In the genomic region with DNA sequence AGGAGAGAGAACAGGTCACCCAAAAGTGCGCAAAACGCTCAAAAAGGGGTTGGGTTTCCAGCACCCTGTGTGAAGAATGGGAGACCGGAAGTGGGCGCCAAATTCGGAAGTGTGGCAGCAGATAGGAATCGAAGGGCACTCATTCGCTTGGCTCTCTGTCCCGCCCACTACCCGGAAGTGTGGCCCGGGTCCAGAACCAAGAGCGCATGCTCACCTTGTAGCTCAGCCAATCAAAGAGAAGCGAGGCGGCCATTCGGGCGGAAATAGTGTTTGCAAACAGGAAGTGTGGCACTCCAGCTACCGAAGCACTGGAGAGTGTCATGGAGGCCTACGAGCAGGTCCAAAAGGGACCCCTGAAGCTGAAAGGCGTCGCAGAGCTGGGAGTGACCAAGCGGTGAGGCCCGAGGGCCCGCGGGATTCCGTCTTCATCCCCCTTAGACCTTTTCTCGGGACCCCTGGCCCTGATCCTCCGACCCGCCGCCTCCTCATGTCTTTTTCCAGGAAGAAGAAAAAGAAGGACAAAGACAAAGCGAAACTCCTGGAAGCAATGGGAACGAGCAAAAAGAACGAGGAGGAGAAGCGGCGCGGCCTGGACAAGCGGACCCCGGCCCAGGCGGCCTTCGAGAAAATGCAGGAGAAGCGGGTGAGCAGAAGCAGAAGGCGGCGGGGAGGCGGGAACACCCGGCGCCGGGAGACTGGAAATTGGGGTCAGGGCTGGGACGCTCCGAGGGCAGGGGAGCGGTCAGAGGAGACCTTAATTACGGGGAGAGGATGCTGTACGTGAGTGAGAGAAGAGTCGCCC, we compare ENCODE assay signal across 8 cellular contexts. TPM values are rescaled to one million over a fixed set of nuclear protein-coding genes. Genes with fewer than 3 reads are reported as not detected.
DNase-seq lines count a peak whose midpoint lies in the region; ATAC-seq, FAIRE-seq and TF ChIP-seq lines count a peak whose summit lies in the region.

A gene (plus strand): TSS at position 288 of the 802 bp plus-strand sequence. CDS start 33 bp downstream, at position 321.

- H3K23ac ChIP-seq in trophoblast cell (ENCODE audit: low read length) = no peak within 1 kb of the TSS

- DNase-seq in GM12891 (ENCODE audit: insufficient read length, low spot score) (peak; percentile 97), NCI-H1436 treated with DMSO at 0.1 percent for 48 hours (lab: John Stamatoyannopoulos, UW) (peak; percentile 93), T-cell (peak; percentile 96 to 100 (median 98)), cardiac septum (ENCODE audit: low spot score) (peak; percentile 99), trophoblast cell (peak; percentile 99 to 100), transverse colon (peak; percentile 100)

- TF ChIP-seq EP300 in transverse colon (IDR thresholded peaks at IDR 0.05; ENCODE audit: low read depth) = no peak

- peak within 1 kb of the TSS; percentile 99 to 100 (median 100) for H3K4me3 Mint-ChIP-seq in T-cell

- H3K27me3 Mint-ChIP-seq in T-cell = peaks cover 0 to 1% of the 10 kb centered on the region in 2 donors

- POLR2A ChIA-PET in T-cell (lab: Charles Lee) = interaction anchor here (0.5 to 1.6 kb wide), 7 partner anchors 11 to 139 kb away, joined by 3 to 8 read pairs (median 5); a partner anchor contains a TSS

- H3K4me1 ChIP-seq in trophoblast cell (ENCODE audit: control insufficient read depth in 1 of 2, insufficient read depth in 2 of 2, low read length in 2 of 2) (peaks cover 3 to 7% of the 10 kb centered on the region in 2 experiments), transverse colon (peaks cover 12 to 37% (median 18%) of the 10 kb centered on the region in 4 donors)

- TF ChIP-seq POLR2A in GM12891 (IDR thresholded peaks at IDR 0.05; ENCODE audit: low read depth, low read length) = peak; percentile 89
- peak; percentile 94 for TF ChIP-seq POLR2A in transverse colon (IDR thresholded peaks at IDR 0.05)

- H2BK120ac ChIP-seq in trophoblast cell (ENCODE audit: insufficient read depth, low read length, poor library complexity) = peak within 1 kb of the TSS; percentile 20

- peak; percentile 15 to 65 (median 34) for TF ChIP-seq CTCF in transverse colon (IDR thresholded peaks at IDR 0.05)

- ATAC-seq in HG02840 (IDR thresholded peaks at IDR 0.05; ENCODE audit: low FRiP score, unreplicated experiment) (peak; percentile 88), T-cell (replicated peaks in 1 of 4) (peak; percentile 90 to 95 (median 92))

- H2BK12ac ChIP-seq in trophoblast cell (ENCODE audit: low read length) = peak within 1 kb of the TSS; percentile 63

- H4K12ac ChIP-seq in trophoblast cell (ENCODE audit: low read depth, low read length) = peak within 1 kb of the TSS; percentile 100

- H2AFZ ChIP-seq in trophoblast cell (ENCODE audit: insufficient read depth, low read length, poor library complexity) = peak within 1 kb of the TSS; percentile 73

- peak within 1 kb of the TSS; percentile 77 for H2AK5ac ChIP-seq in trophoblast cell (ENCODE audit: low read length)

- intact Hi-C loops in cardiac septum (cut with DNase I) (loop anchor here (5.0 kb wide), 1 partner anchor 73 kb away; a partner anchor contains a TSS), transverse colon (cut with DNase I; ENCODE audit: low total_unique reads) (loop anchor here (10.0 kb wide), 1 partner anchor 561 kb away; no protein-coding TSS in a partner anchor)

- H4K91ac ChIP-seq in trophoblast cell (ENCODE audit: low read depth, low read length) = peak within 1 kb of the TSS; percentile 82

- H3K9me3 ChIP-seq in trophoblast cell (ENCODE audit: insufficient read depth, low read depth, low read length) (no peaks in the 10 kb centered on the region), transverse colon (no peaks in the 10 kb centered on the region)

- H3K14ac ChIP-seq in trophoblast cell (ENCODE audit: low read length) = peak within 1 kb of the TSS; percentile 81

- in situ Hi-C loops in transverse colon (cut with MboI; ENCODE audit: low pct_ligation_motif_present in 1 of 4, low pct_unique_long_range_greater_than_20kb in 1 of 4, low sequenced_read_pairs in 3 of 4) = loop anchor here (10.0 to 25.0 kb wide), 5 partner anchors 131 to 561 kb away; a partner anchor contains a TSS

- H3K9ac ChIP-seq in trophoblast cell (ENCODE audit: low read length) = peak within 1 kb of the TSS; percentile 94

- H3K36me3 Mint-ChIP-seq in T-cell = peaks cover 16% of the 10 kb centered on the region

- FAIRE-seq in GM12891 (lab: Jason Lieb, UNC) = peak; percentile 98

- peak within 1 kb of the TSS; percentile 97 to 98 for H3K27ac Mint-ChIP-seq in T-cell

- CTCF ChIA-PET in T-cell (lab: Charles Lee) = interaction anchor here (0.6 to 1.9 kb wide), 18 partner anchors 12 to 1903 kb away, joined by 3 to 23 read pairs (median 4); a partner anchor contains a TSS

- H3K79me1 ChIP-seq in trophoblast cell (ENCODE audit: low read length) = peaks cover 7% of the 10 kb centered on the region

- H3K27ac ChIP-seq in adipose tissue (ENCODE audit: low read depth, low read length) = peak within 1 kb of the TSS; percentile 64
- H3K27ac ChIP-seq in trophoblast cell (ENCODE audit: low read depth, low read length) = peak within 1 kb of the TSS; percentile 14
- H3K27ac ChIP-seq in transverse colon = peak within 1 kb of the TSS; percentile 86 to 92 (median 90)

- no peaks in the 10 kb centered on the region for H3K27me3 ChIP-seq in trophoblast cell (ENCODE audit: insufficient read depth, low read length)
- peaks cover 3% of the 10 kb centered on the region for H3K27me3 ChIP-seq in transverse colon

- peak within 1 kb of the TSS; percentile 100 for H4K8ac ChIP-seq in trophoblast cell (ENCODE audit: low read depth, low read length)

- peak within 1 kb of the TSS; percentile 89 for H3K4ac ChIP-seq in trophoblast cell (ENCODE audit: low read depth, low read length)

- H3K36me3 ChIP-seq in trophoblast cell (ENCODE audit: control insufficient read depth in 1 of 2, insufficient read depth in 2 of 2, low read length in 2 of 2) = peaks cover 27% of the 10 kb centered on the region in 2 experiments
- H3K36me3 ChIP-seq in transverse colon = peaks cover 0 to 6% (median 2%) of the 10 kb centered on the region in 4 donors

- H3K79me2 ChIP-seq in trophoblast cell (ENCODE audit: control insufficient read depth, insufficient read depth, low read length, poor library complexity) = no peaks in the 10 kb centered on the region

- peaks cover 37 to 43% (median 41%) of the 10 kb centered on the region in 3 donors for H3K4me1 Mint-ChIP-seq in T-cell

- H3K4me3 ChIP-seq in trophoblast cell (ENCODE audit: low read depth, low read length) (peak within 1 kb of the TSS; percentile 89), transverse colon (peak within 1 kb of the TSS; percentile 89 to 96 (median 92))

- WGBS in adipose tissue, 3 donors = 0% methylated on average over 51 of the region's 51 CpGs
- whole genome bisulfite sequencing in trophoblast cell (ENCODE audit: extremely low coverage, insufficient coverage, insufficient read length) = no CpG with 5 or more reads among the region's 51 CpGs
- 0 to 1% methylated on average over 8 to 51 of the region's 51 CpGs for WGBS in transverse colon (ENCODE audit: low coverage in 1 of 2), 2 donors

- H3K4me2 ChIP-seq in trophoblast cell (ENCODE audit: low read length) = peak within 1 kb of the TSS; percentile 72

- no peaks in the 10 kb centered on the region for H3K9me3 Mint-ChIP-seq in T-cell

- peak within 1 kb of the TSS; percentile 12 for H3K18ac ChIP-seq in trophoblast cell (ENCODE audit: low read length)

- H2BK5ac ChIP-seq in trophoblast cell (ENCODE audit: low read depth, low read length, poor library complexity) = peak within 1 kb of the TSS; percentile 21

TF ChIP-seq in GM12891, 5 proteins besides CTCF, POLR2A, EP300 and RAD21:
- TF ChIP-seq POLR2AphosphoS5 (IDR thresholded peaks at IDR 0.05; ENCODE audit: low read depth, low read length) (peak; percentile 91), POU2F2 (IDR thresholded peaks at IDR 0.05; ENCODE audit: low read depth, low read length) (peak; percentile 54; the same call in 1 of the 2 replicates), SPI1 (IDR thresholded peaks at IDR 0.05; ENCODE audit: low read depth, low read length) (peak; percentile 70), TAF1 (IDR thresholded peaks at IDR 0.05; ENCODE audit: low read depth, low read length) (peak; percentile 89), PAX5 (IDR thresholded peaks at IDR 0.05; ENCODE audit: insufficient read depth, low read length, severe bottlenecking) (no peak)

RNA-seq across cellular contexts. Expression of the gene that starts here (rescaled TPM):
- polyA plus RNA-seq in GM12891 (2012; ENCODE audit: low read depth, missing spikeins) = 51.4 TPM
- total RNA-seq in T-cell (10 to 100 TPM; 42.1 to 60.6 (median 53.3) TPM), cardiac septum (36.9 TPM), transverse colon (100 to 1,000 TPM in 1 of 4 donors, 10 to 100 TPM in 3; 73.0 to 106 (median 88.6) TPM)
- 100 to 1,000 TPM in 1 of 3 donors, 10 to 100 TPM in 2; 41.8 to 107 (median 73.4) TPM for polyA plus RNA-seq in adipose tissue
- 74.9 and 77.0 TPM in 2 replicates for polyA plus RNA-seq in trophoblast cell (2013)

Comparison
In these comparisons a context has a peak if more than half of its experiments do, and no peak if none do; other contexts are left out.
1. Peak in every context shown above with its lines: DNase-seq, ATAC-seq, H3K4me3 ChIP-seq and H3K27ac ChIP-seq.
2. H3K27ac ChIP-seq: peak in every context shown above with its lines; median percentile 90 in transverse colon; 64 in adipose tissue; 14 in trophoblast cell.